28 cellular contexts compared by ENCODE assay signal in genomic region chrY:12296460-12296859, GRCh38.
"Had no signal": no experiment of that assay in that cellular context is flagged by ENCODE, and none has a peak within 500 bp of the region (broad histone marks: within the 10 kb centered on the region; RNA-seq: fewer than 3 reads in every experiment).

No MANE protein-coding gene starts in this region.

- H3K27ac ChIP-seq: left lung, lower lobe of right lung, pancreas, prostate gland, skin epidermis, stomach, testis, thyroid gland, transverse colon, upper lobe of left lung, vagina had no signal

- H3K9me3 ChIP-seq: left lung, lower lobe of right lung, pancreas, prostate gland, stomach, testis, thyroid gland, transverse colon, upper lobe of left lung, vagina had no signal

- H3K4me1 ChIP-seq: left lung, lower lobe of right lung, pancreas, prostate gland, stomach, testis, thyroid gland, upper lobe of left lung, vagina had no signal

- H3K27me3 ChIP-seq: left lung, pancreas, stomach, testis, thyroid gland, transverse colon, upper lobe of left lung, vagina had no signal

- ATAC-seq: left colon; left lung; lower lobe of right lung; naive thymus-derived CD8-positive, alpha-beta T cell; pancreas; right cardiac atrium; sciatic nerve; stimulated activated naive B cell treated with anti-CD40 and anti-IgM and Interleukin-4, amounts not matched to agents 10 μg/mL and 1 μg/mL and 100 μg/mL, for 72 hours; stimulated activated naive CD8-positive, alpha-beta T cell treated with anti-CD3 and anti-CD28 coated beads, Interleukin-15, Interleukin-2, amounts not matched to agents 100 U/mL and 50 U/mL, for 24 hours had no signal

- H3K36me3 ChIP-seq: left lung, lower lobe of right lung, pancreas, prostate gland, stomach, thyroid gland, transverse colon, upper lobe of left lung, vagina had no signal

- DNase-seq: immature natural killer cell; kidney; left colon; left lung; lower lobe of right lung; mammary epithelial cell; mesenchymal stem cell; naive thymus-derived CD8-positive, alpha-beta T cell; nucleus accumbens; pancreas; posterior cingulate gyrus; retina; right cardiac atrium; stimulated activated CD4-positive, alpha-beta T cell treated with anti-CD3 and anti-CD28 coated beads, Interleukin-12 subunit alpha, Interleukin-12 subunit beta, amount 100 ng/mL, for 4 hours; stimulated activated CD4-positive, alpha-beta T cell treated with anti-CD3 and anti-CD28 coated beads, Interleukin-15, amount 100 ng/mL, for 24 hours; stimulated activated CD4-positive, alpha-beta T cell treated with anti-CD3 and anti-CD28 coated beads, Interleukin-2, amount 100 ng/mL, for 24 hours; stimulated activated CD4-positive, alpha-beta T cell treated with anti-CD3 and anti-CD28 coated beads, Interleukin-4, amount 100 ng/mL, for 1 hour; stimulated activated naive B cell treated with anti-CD40 and anti-IgM and Interleukin-4, amounts not matched to agents 10 μg/mL and 1 μg/mL and 100 μg/mL, for 72 hours; stimulated activated naive CD8-positive, alpha-beta T cell treated with anti-CD3 and anti-CD28 coated beads, Interleukin-15, Interleukin-2, amounts not matched to agents 100 U/mL and 50 U/mL, for 24 hours; stomach; testis; thyroid gland; transverse colon; upper lobe of left lung had no signal

- H3K4me3 ChIP-seq: left lung, lower lobe of right lung, pancreas, prostate gland, skin epidermis, stomach, testis, thyroid gland, transverse colon, upper lobe of left lung, vagina had no signal
